14 cellular contexts compared by ENCODE assay signal in genomic region chr11:131893103-131893502, GRCh38.
DNase-seq lines count a peak whose midpoint lies in the region; ATAC-seq lines count a peak whose summit lies in the region.
"Had no signal": no experiment of that assay in that cellular context is flagged by ENCODE, and none has a peak within 500 bp of the region (broad histone marks: within the 10 kb centered on the region; RNA-seq: fewer than 3 reads in every experiment).

No MANE protein-coding gene starts in this region.

- no peak overlapping the region for H3K27ac Mint-ChIP-seq in activated T-cell treated with anti-CD3 and anti-CD28 coated beads, Interleukin-2, amount 50 U/mL, for 72 hours
- H3K27ac Mint-ChIP-seq: activated naive CD8-positive, alpha-beta T cell treated with anti-CD3 and anti-CD28 coated beads, Interleukin-2, amount 10 ng/mL, durations not matched to agents 7 days and 5 days; T-helper 2 cell treated with Interferon-gamma antibody and Interleukin-4, amounts not matched to agents 5 μg/mL and 100 μg/mL, for 36 hours had no signal

- no peaks in the 10 kb centered on the region for H3K36me3 Mint-ChIP-seq in activated T-cell treated with anti-CD3 and anti-CD28 coated beads, Interleukin-2, amount 50 U/mL, for 72 hours (ENCODE audit: insufficient read depth in 2 of 2)
- H3K36me3 Mint-ChIP-seq: activated naive CD8-positive, alpha-beta T cell treated with anti-CD3 and anti-CD28 coated beads, Interleukin-2, amount 10 ng/mL, durations not matched to agents 7 days and 5 days had no signal

- no peak for DNase-seq in activated T-cell treated with anti-CD3 and anti-CD28 coated beads, Interleukin-2, amount 50 U/mL, for 72 hours
- DNase-seq in substantia nigra (lab: John Stamatoyannopoulos, UW) (no peak), NOMO-1 treated with DMSO at 0.1 percent for 48 hours (lab: John Stamatoyannopoulos, UW; ENCODE audit: unreplicated experiment) (no peak), NCI-H2171 treated with DMSO at 0.1 percent for 48 hours (lab: John Stamatoyannopoulos, UW) (no peak)
- DNase-seq: activated naive CD8-positive, alpha-beta T cell treated with anti-CD3 and anti-CD28 coated beads, Interleukin-2, amount 10 ng/mL, durations not matched to agents 7 days and 5 days; KG1; NCI-H187 treated with DMSO at 0.1 percent for 48 hours; PC-9; spleen had no signal

- no peak overlapping the region for H3K4me3 Mint-ChIP-seq in activated T-cell treated with anti-CD3 and anti-CD28 coated beads, Interleukin-2, amount 50 U/mL, for 72 hours
- H3K4me3 Mint-ChIP-seq: activated naive CD8-positive, alpha-beta T cell treated with anti-CD3 and anti-CD28 coated beads, Interleukin-2, amount 10 ng/mL, durations not matched to agents 7 days and 5 days; T-helper 2 cell treated with Interferon-gamma antibody and Interleukin-4, amounts not matched to agents 5 μg/mL and 100 μg/mL, for 36 hours had no signal

- H3K27me3 Mint-ChIP-seq in activated T-cell treated with anti-CD3 and anti-CD28 coated beads, Interleukin-2, amount 50 U/mL, for 72 hours (ENCODE audit: low read depth): no peaks in the 10 kb centered on the region
- H3K27me3 Mint-ChIP-seq: activated naive CD8-positive, alpha-beta T cell treated with anti-CD3 and anti-CD28 coated beads, Interleukin-2, amount 10 ng/mL, durations not matched to agents 7 days and 5 days had no signal

- no peak overlapping the region for H3K27ac ChIP-seq in substantia nigra (ENCODE audit: low read depth, low read length, poor library complexity, severe bottlenecking)
- H3K27ac ChIP-seq: PC-9, spleen had no signal

- H3K4me3 ChIP-seq in GM08714 (ENCODE audit: low read length): peak overlapping the region; percentile 20; the same call in 1 of the 2 replicates
- H3K4me3 ChIP-seq: PC-9, spleen had no signal

- ATAC-seq in GM19043 (IDR thresholded peaks at IDR 0.05; ENCODE audit: low read depth, unreplicated experiment) (peak; percentile 88), GM21786 (IDR thresholded peaks at IDR 0.05; ENCODE audit: unreplicated experiment) (peak; percentile 87), HG03135 (IDR thresholded peaks at IDR 0.05; ENCODE audit: unreplicated experiment) (peak; percentile 87)
- no peak for ATAC-seq in activated T-cell treated with anti-CD3 and anti-CD28 coated beads, Interleukin-2, amount 50 U/mL, for 72 hours (replicated peaks in 1 of 2)

- H3K4me1 Mint-ChIP-seq in activated T-cell treated with anti-CD3 and anti-CD28 coated beads, Interleukin-2, amount 50 U/mL, for 72 hours (ENCODE audit: low read depth): no peaks in the 10 kb centered on the region
- H3K4me1 Mint-ChIP-seq: activated naive CD8-positive, alpha-beta T cell treated with anti-CD3 and anti-CD28 coated beads, Interleukin-2, amount 10 ng/mL, durations not matched to agents 7 days and 5 days had no signal

- H3K9me3 Mint-ChIP-seq in activated T-cell treated with anti-CD3 and anti-CD28 coated beads, Interleukin-2, amount 50 U/mL, for 72 hours: no peaks in the 10 kb centered on the region
- H3K9me3 Mint-ChIP-seq: activated naive CD8-positive, alpha-beta T cell treated with anti-CD3 and anti-CD28 coated beads, Interleukin-2, amount 10 ng/mL, durations not matched to agents 7 days and 5 days; T-helper 2 cell treated with Interferon-gamma antibody and Interleukin-4, amounts not matched to agents 5 μg/mL and 100 μg/mL, for 36 hours had no signal

Comparison
In these comparisons a context has a peak if more than half of its experiments do, and no peak if none do; other contexts are left out.
1. ATAC-seq: peak in GM19043 (single experiment), GM21786 (single experiment) and HG03135 (single experiment); none in activated T-cell treated with anti-CD3 and anti-CD28 coated beads, Interleukin-2, amount 50 U/mL, for 72 hours (0 of 2).